Comparison of ENCODE assay signal across 1 cellular context in genomic region chr9:123338710-123339665, GRCh38.
TF ChIP-seq lines count a peak whose summit lies in the region.

No MANE protein-coding gene starts in this region.

TF ChIP-seq in K562, 482 proteins besides CTCF, POLR2A, EP300 and RAD21 (continued from another document and continues in another):
- no peak for TF ChIP-seq HNRNPK (IDR thresholded peaks at IDR 0.05; ENCODE audit: low read depth, low read length, poor library complexity, severe bottlenecking)
- peak in 1 of 2 experiments; percentile 18; a peak in 2 of 4 replicates for TF ChIP-seq MAZ (CRISPR knock-in tag; conservative IDR thresholded peaks at IDR 0.05 in 1 of 2, IDR thresholded peaks at IDR 0.05 in 1 of 2)
- no peak for TF ChIP-seq CBX2 (IDR thresholded peaks at IDR 0.05; ENCODE audit: insufficient read depth, low read length, poor library complexity, severe bottlenecking)
- no peak for TF ChIP-seq POLR3A (IDR thresholded peaks at IDR 0.05; ENCODE audit: borderline replicate concordance, extremely low read depth, insufficient read depth, insufficient read length)
- TF ChIP-seq XRCC5 (IDR thresholded peaks at IDR 0.05; ENCODE audit: low read depth, low read length), result no peak
- TF ChIP-seq, protein P1, sequence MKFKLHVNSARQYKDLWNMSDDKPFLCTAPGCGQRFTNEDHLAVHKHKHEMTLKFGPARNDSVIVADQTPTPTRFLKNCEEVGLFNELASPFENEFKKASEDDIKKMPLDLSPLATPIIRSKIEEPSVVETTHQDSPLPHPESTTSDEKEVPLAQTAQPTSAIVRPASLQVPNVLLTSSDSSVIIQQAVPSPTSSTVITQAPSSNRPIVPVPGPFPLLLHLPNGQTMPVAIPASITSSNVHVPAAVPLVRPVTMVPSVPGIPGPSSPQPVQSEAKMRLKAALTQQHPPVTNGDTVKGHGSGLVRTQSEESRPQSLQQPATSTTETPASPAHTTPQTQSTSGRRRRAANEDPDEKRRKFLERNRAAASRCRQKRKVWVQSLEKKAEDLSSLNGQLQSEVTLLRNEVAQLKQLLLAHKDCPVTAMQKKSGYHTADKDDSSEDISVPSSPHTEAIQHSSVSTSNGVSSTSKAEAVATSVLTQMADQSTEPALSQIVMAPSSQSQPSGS (CRISPR knock-in tag; IDR thresholded peaks at IDR 0.05), result no peak
- TF ChIP-seq ZEB2 (IDR thresholded peaks at IDR 0.05), result no peak
- TF ChIP-seq ZNF717 (CRISPR knock-in tag; IDR thresholded peaks at IDR 0.05), result no peak
- peak; percentile 36; the same call in 1 of the 2 replicates for TF ChIP-seq ZNF197 (CRISPR knock-in tag; IDR thresholded peaks at IDR 0.05; ENCODE audit: low read depth)
- TF ChIP-seq ETV5 (CRISPR knock-in tag; IDR thresholded peaks at IDR 0.05; ENCODE audit: low read depth), result no peak; the same call in 1 of the 2 replicates
- TF ChIP-seq ERF (CRISPR knock-in tag; IDR thresholded peaks at IDR 0.05), result no peak; the same call in 1 of the 2 replicates
- TF ChIP-seq CXXC5 (CRISPR knock-in tag; IDR thresholded peaks at IDR 0.05), result 0 out of 2 replicates have a peak, but pooled peaks have one; percentile 31
- no peak for TF ChIP-seq ARHGAP35 (IDR thresholded peaks at IDR 0.05; ENCODE audit: partially characterized antibody)
- no peak for TF ChIP-seq ZNF277 (CRISPR knock-in tag; IDR thresholded peaks at IDR 0.05; ENCODE audit: borderline replicate concordance)
- no peak for TF ChIP-seq ZNF133 (CRISPR knock-in tag; IDR thresholded peaks at IDR 0.05)
- TF ChIP-seq ZNF24 (IDR thresholded peaks at IDR 0.05), result no peak
- peak in 1 of 2 experiments; percentile 54; a peak in 1 of 4 replicates for TF ChIP-seq ARNT (IDR thresholded peaks at IDR 0.05)
- peak; percentile 76 for TF ChIP-seq EP400 (IDR thresholded peaks at IDR 0.05)
- no peak for TF ChIP-seq NFE2L1 (tag; IDR thresholded peaks at IDR 0.05; ENCODE audit: borderline replicate concordance, low read depth)
- no peak for TF ChIP-seq KLF16 (IDR thresholded peaks at IDR 0.05)
- no peak for TF ChIP-seq STAG1 (CRISPR knock-in tag; IDR thresholded peaks at IDR 0.05; ENCODE audit: borderline replicate concordance)
- TF ChIP-seq POLR2G (IDR thresholded peaks at IDR 0.05; ENCODE audit: low read depth, low read length), result peak; percentile 81
- no peak for TF ChIP-seq ZKSCAN8 (CRISPR knock-in tag; IDR thresholded peaks at IDR 0.05)
- TF ChIP-seq CHCHD3 (CRISPR knock-in tag; IDR thresholded peaks at IDR 0.05), result no peak
- TF ChIP-seq, protein P2, sequence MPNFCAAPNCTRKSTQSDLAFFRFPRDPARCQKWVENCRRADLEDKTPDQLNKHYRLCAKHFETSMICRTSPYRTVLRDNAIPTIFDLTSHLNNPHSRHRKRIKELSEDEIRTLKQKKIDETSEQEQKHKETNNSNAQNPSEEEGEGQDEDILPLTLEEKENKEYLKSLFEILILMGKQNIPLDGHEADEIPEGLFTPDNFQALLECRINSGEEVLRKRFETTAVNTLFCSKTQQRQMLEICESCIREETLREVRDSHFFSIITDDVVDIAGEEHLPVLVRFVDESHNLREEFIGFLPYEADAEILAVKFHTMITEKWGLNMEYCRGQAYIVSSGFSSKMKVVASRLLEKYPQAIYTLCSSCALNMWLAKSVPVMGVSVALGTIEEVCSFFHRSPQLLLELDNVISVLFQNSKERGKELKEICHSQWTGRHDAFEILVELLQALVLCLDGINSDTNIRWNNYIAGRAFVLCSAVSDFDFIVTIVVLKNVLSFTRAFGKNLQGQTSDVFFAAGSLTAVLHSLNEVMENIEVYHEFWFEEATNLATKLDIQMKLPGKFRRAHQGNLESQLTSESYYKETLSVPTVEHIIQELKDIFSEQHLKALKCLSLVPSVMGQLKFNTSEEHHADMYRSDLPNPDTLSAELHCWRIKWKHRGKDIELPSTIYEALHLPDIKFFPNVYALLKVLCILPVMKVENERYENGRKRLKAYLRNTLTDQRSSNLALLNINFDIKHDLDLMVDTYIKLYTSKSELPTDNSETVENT (CRISPR knock-in tag; IDR thresholded peaks at IDR 0.05), result no peak
- peak; percentile 13; the same call in 1 of the 2 replicates for TF ChIP-seq TARDBP (IDR thresholded peaks at IDR 0.05)
- 0 out of 2 replicates have a peak, but pooled peaks have one; percentile 20 for TF ChIP-seq CBFA2T2 (conservative IDR thresholded peaks at IDR 0.05)
- peak; percentile 50 for TF ChIP-seq CBFA2T3 (IDR thresholded peaks at IDR 0.05)
- TF ChIP-seq IRF1 (CRISPR knock-in tag; IDR thresholded peaks at IDR 0.05; ENCODE audit: borderline replicate concordance), result no peak
- TF ChIP-seq ZBTB40 (IDR thresholded peaks at IDR 0.05), result no peak
- no peak for TF ChIP-seq ZBTB40 (CRISPR knock-in tag; IDR thresholded peaks at IDR 0.05)
- TF ChIP-seq PHB2 (IDR thresholded peaks at IDR 0.05; ENCODE audit: low read depth), result no peak; the same call in 1 of the 2 replicates
- no peak for TF ChIP-seq BRF2 (IDR thresholded peaks at IDR 0.05; ENCODE audit: borderline replicate concordance, insufficient read depth, insufficient read length)
- TF ChIP-seq ZNF280B (CRISPR knock-in tag; IDR thresholded peaks at IDR 0.05), result no peak
- TF ChIP-seq CREM (IDR thresholded peaks at IDR 0.05; ENCODE audit: low read depth), result peak; percentile 92
- TF ChIP-seq SUPT5H (IDR thresholded peaks at IDR 0.05), result peak; percentile 56
- TF ChIP-seq ZNF583 (CRISPR knock-in tag; IDR thresholded peaks at IDR 0.05), result 0 out of 2 replicates have a peak, but pooled peaks have one; percentile 20
- no peak for TF ChIP-seq ETV6 (IDR thresholded peaks at IDR 0.05; ENCODE audit: borderline replicate concordance in 1 of 2, low read depth in 2 of 2, low read length in 1 of 2)
- no peak for TF ChIP-seq ETV6 (CRISPR knock-in tag; IDR thresholded peaks at IDR 0.05; ENCODE audit: borderline replicate concordance)
- TF ChIP-seq RBM14 (IDR thresholded peaks at IDR 0.05; ENCODE audit: borderline replicate concordance, insufficient read depth, low read depth, low read length), result no peak
- TF ChIP-seq NR3C1 (CRISPR knock-in tag; IDR thresholded peaks at IDR 0.05), result no peak
- TF ChIP-seq HEY1 (CRISPR knock-in tag; IDR thresholded peaks at IDR 0.05; ENCODE audit: borderline replicate concordance), result no peak
- no peak for TF ChIP-seq ILK (tag; IDR thresholded peaks at IDR 0.05; ENCODE audit: borderline replicate concordance, low read depth)
- no peak for TF ChIP-seq ZNF695 (CRISPR knock-in tag; IDR thresholded peaks at IDR 0.05)
- no peak for TF ChIP-seq MCM2 (IDR thresholded peaks at IDR 0.05; ENCODE audit: low read depth)
- TF ChIP-seq, protein P3, sequence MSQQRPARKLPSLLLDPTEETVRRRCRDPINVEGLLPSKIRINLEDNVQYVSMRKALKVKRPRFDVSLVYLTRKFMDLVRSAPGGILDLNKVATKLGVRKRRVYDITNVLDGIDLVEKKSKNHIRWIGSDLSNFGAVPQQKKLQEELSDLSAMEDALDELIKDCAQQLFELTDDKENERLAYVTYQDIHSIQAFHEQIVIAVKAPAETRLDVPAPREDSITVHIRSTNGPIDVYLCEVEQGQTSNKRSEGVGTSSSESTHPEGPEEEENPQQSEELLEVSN (IDR thresholded peaks at IDR 0.05; ENCODE audit: borderline replicate concordance in 1 of 2, extremely low read depth in 1 of 2, insufficient read depth in 1 of 2, insufficient read length in 1 of 2, low read depth in 1 of 2, low read length in 1 of 2, poor library complexity in 1 of 2, severe bottlenecking in 1 of 2), result no peak
- no peak for TF ChIP-seq HOXB6 (CRISPR knock-in tag; IDR thresholded peaks at IDR 0.05; ENCODE audit: borderline replicate concordance)
